19 cellular contexts compared by ENCODE assay signal in the genomic region with DNA sequence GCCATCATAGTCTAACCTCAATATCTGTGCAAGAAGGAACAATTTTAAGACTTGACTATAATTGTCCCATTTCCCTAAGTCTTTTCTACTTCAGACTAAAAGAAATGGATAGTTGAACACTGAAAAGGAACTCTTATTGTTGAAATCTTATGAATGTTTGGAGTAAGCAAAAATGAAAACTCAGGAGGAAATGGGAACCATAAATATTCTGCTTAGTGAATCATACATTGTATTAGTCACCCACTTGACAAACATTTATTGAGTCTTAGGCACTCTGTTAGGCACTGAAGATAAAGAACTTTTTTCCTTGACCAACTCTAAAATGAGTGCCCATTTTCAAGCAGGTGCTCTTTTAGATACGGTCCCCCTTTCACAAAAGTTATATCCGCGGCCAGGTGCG. TPM values are rescaled to one million over a fixed set of nuclear protein-coding genes. Genes with fewer than 3 reads are reported as not detected.
DNase-seq lines count a peak whose midpoint lies in the region; ATAC-seq, FAIRE-seq and TF ChIP-seq lines count a peak whose summit lies in the region.
"Had no signal": no experiment of that assay in that cellular context is flagged by ENCODE, and none has a peak within 500 bp of the region (broad histone marks: within the 10 kb centered on the region; RNA-seq: fewer than 3 reads in every experiment).

No MANE protein-coding gene starts in this region.

- H3K9me3 ChIP-seq in PC-3 (ENCODE audit: low read length) (no peaks in the 10 kb centered on the region), small intestine (ENCODE audit: control insufficient read depth, low read depth) (no peaks in the 10 kb centered on the region)
- H3K9me3 ChIP-seq: thyroid gland had no signal

- no peaks in the 10 kb centered on the region for H3K9me3 Mint-ChIP-seq in activated naive CD4-positive, alpha-beta T cell treated with anti-CD3 and anti-CD28 coated beads, Interleukin-2, amount 50 U/mL, for 72 hours
- H3K9me3 Mint-ChIP-seq: neural progenitor cell had no signal

- H3F3A ChIP-seq in PC-3 (ENCODE audit: low read length, unreplicated experiment), result no peaks in the 10 kb centered on the region

- POLR2A ChIA-PET in PC-3 (lab: Charles Lee; ENCODE audit: unreplicated experiment), result no interaction called here

- no peak overlapping the region for H3K27ac Mint-ChIP-seq in activated naive CD4-positive, alpha-beta T cell treated with anti-CD3 and anti-CD28 coated beads, Interleukin-2, amount 50 U/mL, for 72 hours
- H3K27ac Mint-ChIP-seq: activated CD8-positive, alpha-beta memory T cell treated with anti-CD3 and anti-CD28 coated beads, Interleukin-2, amount 10 ng/mL, durations not matched to agents 7 days and 5 days; neural progenitor cell had no signal

- H3K9me2 ChIP-seq in PC-3 (replicated peaks; ENCODE audit: low read length), result no peaks in the 10 kb centered on the region

- no peaks in the 10 kb centered on the region for H4K20me1 ChIP-seq in PC-3 (ENCODE audit: low read length)

- no peak overlapping the region for H2AFZ ChIP-seq in PC-3 (ENCODE audit: low read length)
- H2AFZ ChIP-seq: neural progenitor cell had no signal

- TF ChIP-seq CTCF in PC-3 (conservative IDR thresholded peaks at IDR 0.05; ENCODE audit: low read depth, low read length), result no peak

- no peak overlapping the region for H3K9ac ChIP-seq in PC-3 (ENCODE audit: low read length)
- H3K9ac ChIP-seq: neural progenitor cell had no signal

- 67 to 84% (median 78%) methylated on average over 4 of the region's 4 CpGs for WGBS in small intestine, 3 donors

- CTCF ChIA-PET in PC-3 (lab: Charles Lee), result interaction anchor here (0.7 kb wide), 1 partner anchor 52 kb away, joined by 3 read pairs; no protein-coding TSS in a partner anchor

- H3K27ac ChIP-seq in PC-3 (ENCODE audit: low read length) (peak overlapping the region; percentile 18; the same call in 1 of the 2 replicates), small intestine (ENCODE audit: low read depth in 1 of 2, low read length in 1 of 2) (no peak overlapping the region)
- H3K27ac ChIP-seq: 22Rv1, dorsolateral prefrontal cortex, neural progenitor cell, thyroid gland had no signal

- ATAC-seq in PC-3, result peak; percentile 78
- no peak for ATAC-seq in activated naive CD4-positive, alpha-beta T cell treated with anti-CD3 and anti-CD28 coated beads, Interleukin-2, amount 50 U/mL, for 72 hours
- ATAC-seq: activated CD8-positive, alpha-beta memory T cell treated with anti-CD3 and anti-CD28 coated beads, Interleukin-2, amount 10 ng/mL, durations not matched to agents 7 days and 5 days; Right ventricle myocardium inferior had no signal

- no peaks in the 10 kb centered on the region for H3K27me3 ChIP-seq in PC-3 (ENCODE audit: low read length)
- no peaks in the 10 kb centered on the region for H3K27me3 ChIP-seq in small intestine (ENCODE audit: control insufficient read depth in 2 of 2, insufficient read depth in 2 of 2, low read length in 2 of 2)
- H3K27me3 ChIP-seq: dorsolateral prefrontal cortex, neural progenitor cell, thyroid gland had no signal

- peak overlapping the region; percentile 33 for H3K4me2 ChIP-seq in PC-3 (ENCODE audit: low read length)
- H3K4me2 ChIP-seq: neural progenitor cell had no signal

- H3K4me1 ChIP-seq in PC-3 (ENCODE audit: insufficient read depth, low read length), result peaks cover 6% of the 10 kb centered on the region; the same call in 1 of the 2 replicates
- H3K4me1 ChIP-seq in small intestine (ENCODE audit: control insufficient read depth in 2 of 2, insufficient read depth in 1 of 2, low read depth in 1 of 2, low read length in 1 of 2), result peaks cover 0 to 2% of the 10 kb centered on the region in 2 donors
- H3K4me1 ChIP-seq: neural progenitor cell had no signal

- peak; percentile 61 for FAIRE-seq in small intestine (lab: Jason Lieb, UNC)
- FAIRE-seq: GM12892, GM19239, H1 had no signal

- H3K79me2 ChIP-seq in PC-3 (ENCODE audit: low read length), result no peaks in the 10 kb centered on the region

- H3K36me3 ChIP-seq in PC-3 (ENCODE audit: low read depth, low read length), result no peaks in the 10 kb centered on the region
- no peaks in the 10 kb centered on the region for H3K36me3 ChIP-seq in small intestine (ENCODE audit: control insufficient read depth in 2 of 2, insufficient read depth in 2 of 2, low read length in 2 of 2)
- H3K36me3 ChIP-seq: neural progenitor cell, thyroid gland had no signal

- H3K4me3 ChIP-seq in PC-3 (ENCODE audit: low read length), result no peak overlapping the region; the same call in 1 of the 2 replicates
- H3K4me3 ChIP-seq in small intestine (ENCODE audit: low read depth in 1 of 2, low read length in 2 of 2), result no peak overlapping the region
- H3K4me3 ChIP-seq: dorsolateral prefrontal cortex, neural progenitor cell, thyroid gland had no signal

- DNase-seq in DMS53 (lab: John Stamatoyannopoulos, UW), result peak; percentile 50
- DNase-seq in DMS53 treated with DMSO at 0.1 percent for 48 hours (lab: John Stamatoyannopoulos, UW; ENCODE audit: unreplicated experiment), result no peak
- peak; percentile 59 for DNase-seq in PC-3
- peak; percentile 13 for DNase-seq in fibroblast of gingiva (ENCODE audit: low read depth)
- peak; percentile 58 for DNase-seq in small intestine
- no peak for DNase-seq in activated naive CD4-positive, alpha-beta T cell treated with anti-CD3 and anti-CD28 coated beads, Interleukin-2, amount 50 U/mL, for 72 hours (ENCODE audit: low spot score in 2 of 2)
- DNase-seq in OCI-M2 (lab: John Stamatoyannopoulos, UW; ENCODE audit: unreplicated experiment), result no peak
- no peak for DNase-seq in NCI-H2171 treated with DMSO at 0.1 percent for 48 hours (lab: John Stamatoyannopoulos, UW)
- DNase-seq: activated CD8-positive, alpha-beta memory T cell treated with anti-CD3 and anti-CD28 coated beads, Interleukin-2, amount 10 ng/mL, durations not matched to agents 7 days and 5 days; dorsolateral prefrontal cortex; NCI-H1092; NCI-H446 had no signal

- BruUV-seq in PC-3 (replicated peaks; lab: Mats Ljungman, UMichigan), result no TSS peak

- H3K36me3 Mint-ChIP-seq in activated naive CD4-positive, alpha-beta T cell treated with anti-CD3 and anti-CD28 coated beads, Interleukin-2, amount 50 U/mL, for 72 hours, result no peaks in the 10 kb centered on the region
- H3K36me3 Mint-ChIP-seq: activated CD8-positive, alpha-beta memory T cell treated with anti-CD3 and anti-CD28 coated beads, Interleukin-2, amount 10 ng/mL, durations not matched to agents 7 days and 5 days; neural progenitor cell had no signal

- intact Hi-C loops in PC-3 (cut with micrococcal nuclease), result loop anchor here (5.0 kb wide), 1 partner anchor 605 kb away; no protein-coding TSS in a partner anchor

RNA-seq across cellular contexts. Expression of gene CCDC170, which starts 8.7 kb away (rescaled TPM):
- total RNA-seq in PC-3 (2014; rRNA removed), result not detected in 2 replicates
- 1 to 10 TPM in 2 of 3 donors, under 1 TPM in 1; 0.21 to 3.1 (median 2.7) TPM for polyA plus RNA-seq in small intestine
- total RNA-seq in activated naive CD4-positive, alpha-beta T cell treated with anti-CD3 and anti-CD28 coated beads, Interleukin-2, amount 50 U/mL, for 72 hours, result not detected
- total RNA-seq: activated CD8-positive, alpha-beta memory T cell treated with anti-CD3 and anti-CD28 coated beads, Interleukin-2, amount 10 ng/mL, durations not matched to agents 7 days and 5 days had no signal

RNA-seq across cellular contexts. Expression of gene RMND1, which starts 50.6 kb away (rescaled TPM):
- total RNA-seq in PC-3 (2014; rRNA removed), result 13.9 and 20.8 TPM in 2 replicates
- polyA plus RNA-seq in small intestine, result 10 to 100 TPM; 17.5 to 40.5 (median 24.0) TPM
- total RNA-seq in activated naive CD4-positive, alpha-beta T cell treated with anti-CD3 and anti-CD28 coated beads, Interleukin-2, amount 50 U/mL, for 72 hours, result 10 to 100 TPM; 17.8 to 23.4 TPM

Comparison
In these comparisons a context has a peak if more than half of its experiments do, and no peak if none do; other contexts are left out.
1. DNase-seq: peak in DMS53 (single experiment), PC-3 (single experiment), fibroblast of gingiva (single experiment) and small intestine (single experiment); none in DMS53 treated with DMSO at 0.1 percent for 48 hours (single experiment), activated naive CD4-positive, alpha-beta T cell treated with anti-CD3 and anti-CD28 coated beads, Interleukin-2, amount 50 U/mL, for 72 hours (0 of 2), OCI-M2 (single experiment) and NCI-H2171 treated with DMSO at 0.1 percent for 48 hours (single experiment).